In the genomic region with DNA sequence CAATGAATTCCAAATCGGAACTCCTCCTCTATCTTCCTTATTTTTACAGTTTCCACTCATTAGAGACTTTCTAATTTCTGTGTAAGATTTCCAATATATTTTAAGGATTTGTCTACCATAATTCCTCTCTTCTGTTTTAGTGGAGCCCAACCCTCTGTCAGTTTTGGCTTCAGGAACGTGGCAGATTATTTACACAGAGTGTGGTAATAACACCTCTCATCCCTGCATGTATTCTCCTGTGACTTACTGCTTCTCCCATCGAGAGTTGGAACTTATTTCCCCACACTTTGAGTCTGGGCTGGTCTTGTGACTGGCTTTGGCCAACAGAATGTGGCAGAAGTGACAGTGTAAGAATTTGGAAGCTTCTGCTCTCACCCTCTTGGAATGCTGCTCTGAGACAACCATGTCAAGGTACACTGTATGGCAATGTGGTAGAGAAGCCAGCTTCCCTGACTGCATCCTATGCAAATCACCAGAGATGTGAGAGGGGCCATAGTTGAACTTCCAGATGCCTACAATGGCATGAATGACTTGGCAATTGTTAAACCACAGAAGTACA, we compare ENCODE assay signal across 2 cellular contexts.
TF ChIP-seq lines count a peak whose summit lies in the region.

No MANE protein-coding gene starts in this region.

TF ChIP-seq in GM23338, 12 proteins besides CTCF, POLR2A, EP300 and RAD21 (continued from another document):
- TF ChIP-seq, protein P1, sequence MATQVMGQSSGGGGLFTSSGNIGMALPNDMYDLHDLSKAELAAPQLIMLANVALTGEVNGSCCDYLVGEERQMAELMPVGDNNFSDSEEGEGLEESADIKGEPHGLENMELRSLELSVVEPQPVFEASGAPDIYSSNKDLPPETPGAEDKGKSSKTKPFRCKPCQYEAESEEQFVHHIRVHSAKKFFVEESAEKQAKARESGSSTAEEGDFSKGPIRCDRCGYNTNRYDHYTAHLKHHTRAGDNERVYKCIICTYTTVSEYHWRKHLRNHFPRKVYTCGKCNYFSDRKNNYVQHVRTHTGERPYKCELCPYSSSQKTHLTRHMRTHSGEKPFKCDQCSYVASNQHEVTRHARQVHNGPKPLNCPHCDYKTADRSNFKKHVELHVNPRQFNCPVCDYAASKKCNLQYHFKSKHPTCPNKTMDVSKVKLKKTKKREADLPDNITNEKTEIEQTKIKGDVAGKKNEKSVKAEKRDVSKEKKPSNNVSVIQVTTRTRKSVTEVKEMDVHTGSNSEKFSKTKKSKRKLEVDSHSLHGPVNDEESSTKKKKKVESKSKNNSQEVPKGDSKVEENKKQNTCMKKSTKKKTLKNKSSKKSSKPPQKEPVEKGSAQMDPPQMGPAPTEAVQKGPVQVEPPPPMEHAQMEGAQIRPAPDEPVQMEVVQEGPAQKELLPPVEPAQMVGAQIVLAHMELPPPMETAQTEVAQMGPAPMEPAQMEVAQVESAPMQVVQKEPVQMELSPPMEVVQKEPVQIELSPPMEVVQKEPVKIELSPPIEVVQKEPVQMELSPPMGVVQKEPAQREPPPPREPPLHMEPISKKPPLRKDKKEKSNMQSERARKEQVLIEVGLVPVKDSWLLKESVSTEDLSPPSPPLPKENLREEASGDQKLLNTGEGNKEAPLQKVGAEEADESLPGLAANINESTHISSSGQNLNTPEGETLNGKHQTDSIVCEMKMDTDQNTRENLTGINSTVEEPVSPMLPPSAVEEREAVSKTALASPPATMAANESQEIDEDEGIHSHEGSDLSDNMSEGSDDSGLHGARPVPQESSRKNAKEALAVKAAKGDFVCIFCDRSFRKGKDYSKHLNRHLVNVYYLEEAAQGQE (IDR thresholded peaks at IDR 0.05; ENCODE audit: unreplicated experiment), result no peak
- TF ChIP-seq POLR2AphosphoS5 (IDR thresholded peaks at IDR 0.05; ENCODE audit: low read depth) (no peak), EZH2 (IDR thresholded peaks at IDR 0.05; ENCODE audit: low read depth, unreplicated experiment) (no peak), NANOG (IDR thresholded peaks at IDR 0.05; ENCODE audit: borderline replicate concordance) (no peak), ZNF331 (CRISPR knock-in tag; IDR thresholded peaks at IDR 0.05; ENCODE audit: low read depth) (no peak), STAT1 (IDR thresholded peaks at IDR 0.05; ENCODE audit: unreplicated experiment) (no peak)
- TF ChIP-seq, protein P2, sequence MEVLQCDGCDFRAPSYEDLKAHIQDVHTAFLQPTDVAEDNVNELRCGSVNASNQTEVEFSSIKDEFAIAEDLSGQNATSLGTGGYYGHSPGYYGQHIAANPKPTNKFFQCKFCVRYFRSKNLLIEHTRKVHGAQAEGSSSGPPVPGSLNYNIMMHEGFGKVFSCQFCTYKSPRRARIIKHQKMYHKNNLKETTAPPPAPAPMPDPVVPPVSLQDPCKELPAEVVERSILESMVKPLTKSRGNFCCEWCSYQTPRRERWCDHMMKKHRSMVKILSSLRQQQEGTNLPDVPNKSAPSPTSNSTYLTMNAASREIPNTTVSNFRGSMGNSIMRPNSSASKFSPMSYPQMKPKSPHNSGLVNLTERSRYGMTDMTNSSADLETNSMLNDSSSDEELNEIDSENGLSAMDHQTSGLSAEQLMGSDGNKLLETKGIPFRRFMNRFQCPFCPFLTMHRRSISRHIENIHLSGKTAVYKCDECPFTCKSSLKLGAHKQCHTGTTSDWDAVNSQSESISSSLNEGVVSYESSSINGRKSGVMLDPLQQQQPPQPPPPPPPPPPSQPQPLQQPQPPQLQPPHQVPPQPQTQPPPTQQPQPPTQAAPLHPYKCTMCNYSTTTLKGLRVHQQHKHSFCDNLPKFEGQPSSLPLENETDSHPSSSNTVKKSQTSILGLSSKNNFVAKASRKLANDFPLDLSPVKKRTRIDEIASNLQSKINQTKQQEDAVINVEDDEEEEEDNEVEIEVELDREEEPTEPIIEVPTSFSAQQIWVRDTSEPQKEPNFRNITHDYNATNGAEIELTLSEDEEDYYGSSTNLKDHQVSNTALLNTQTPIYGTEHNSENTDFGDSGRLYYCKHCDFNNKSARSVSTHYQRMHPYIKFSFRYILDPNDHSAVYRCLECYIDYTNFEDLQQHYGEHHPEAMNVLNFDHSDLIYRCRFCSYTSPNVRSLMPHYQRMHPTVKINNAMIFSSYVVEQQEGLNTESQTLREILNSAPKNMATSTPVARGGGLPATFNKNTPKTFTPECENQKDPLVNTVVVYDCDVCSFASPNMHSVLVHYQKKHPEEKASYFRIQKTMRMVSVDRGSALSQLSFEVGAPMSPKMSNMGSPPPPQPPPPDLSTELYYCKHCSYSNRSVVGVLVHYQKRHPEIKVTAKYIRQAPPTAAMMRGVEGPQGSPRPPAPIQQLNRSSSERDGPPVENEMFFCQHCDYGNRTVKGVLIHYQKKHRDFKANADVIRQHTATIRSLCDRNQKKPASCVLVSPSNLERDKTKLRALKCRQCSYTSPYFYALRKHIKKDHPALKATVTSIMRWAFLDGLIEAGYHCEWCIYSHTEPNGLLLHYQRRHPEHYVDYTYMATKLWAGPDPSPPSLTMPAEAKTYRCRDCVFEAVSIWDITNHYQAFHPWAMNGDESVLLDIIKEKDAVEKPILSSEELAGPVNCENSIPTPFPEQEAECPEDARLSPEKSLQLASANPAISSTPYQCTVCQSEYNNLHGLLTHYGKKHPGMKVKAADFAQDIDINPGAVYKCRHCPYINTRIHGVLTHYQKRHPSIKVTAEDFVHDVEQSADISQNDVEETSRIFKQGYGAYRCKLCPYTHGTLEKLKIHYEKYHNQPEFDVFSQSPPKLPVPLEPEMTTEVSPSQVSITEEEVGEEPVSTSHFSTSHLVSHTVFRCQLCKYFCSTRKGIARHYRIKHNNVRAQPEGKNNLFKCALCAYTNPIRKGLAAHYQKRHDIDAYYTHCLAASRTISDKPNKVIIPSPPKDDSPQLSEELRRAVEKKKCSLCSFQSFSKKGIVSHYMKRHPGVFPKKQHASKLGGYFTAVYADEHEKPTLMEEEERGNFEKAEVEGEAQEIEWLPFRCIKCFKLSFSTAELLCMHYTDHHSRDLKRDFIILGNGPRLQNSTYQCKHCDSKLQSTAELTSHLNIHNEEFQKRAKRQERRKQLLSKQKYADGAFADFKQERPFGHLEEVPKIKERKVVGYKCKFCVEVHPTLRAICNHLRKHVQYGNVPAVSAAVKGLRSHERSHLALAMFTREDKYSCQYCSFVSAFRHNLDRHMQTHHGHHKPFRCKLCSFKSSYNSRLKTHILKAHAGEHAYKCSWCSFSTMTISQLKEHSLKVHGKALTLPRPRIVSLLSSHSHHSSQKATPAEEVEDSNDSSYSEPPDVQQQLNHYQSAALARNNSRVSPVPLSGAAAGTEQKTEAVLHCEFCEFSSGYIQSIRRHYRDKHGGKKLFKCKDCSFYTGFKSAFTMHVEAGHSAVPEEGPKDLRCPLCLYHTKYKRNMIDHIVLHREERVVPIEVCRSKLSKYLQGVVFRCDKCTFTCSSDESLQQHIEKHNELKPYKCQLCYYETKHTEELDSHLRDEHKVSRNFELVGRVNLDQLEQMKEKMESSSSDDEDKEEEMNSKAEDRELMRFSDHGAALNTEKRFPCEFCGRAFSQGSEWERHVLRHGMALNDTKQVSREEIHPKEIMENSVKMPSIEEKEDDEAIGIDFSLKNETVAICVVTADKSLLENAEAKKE (CRISPR knock-in tag; IDR thresholded peaks at IDR 0.05), result no peak

TF ChIP-seq in WTC11, 78 proteins besides CTCF, POLR2A, EP300 and RAD21 (continued from another document):
- TF ChIP-seq ZNF416 (CRISPR knock-in tag; IDR thresholded peaks at IDR 0.05), result no peak
- TF ChIP-seq, protein P3, sequence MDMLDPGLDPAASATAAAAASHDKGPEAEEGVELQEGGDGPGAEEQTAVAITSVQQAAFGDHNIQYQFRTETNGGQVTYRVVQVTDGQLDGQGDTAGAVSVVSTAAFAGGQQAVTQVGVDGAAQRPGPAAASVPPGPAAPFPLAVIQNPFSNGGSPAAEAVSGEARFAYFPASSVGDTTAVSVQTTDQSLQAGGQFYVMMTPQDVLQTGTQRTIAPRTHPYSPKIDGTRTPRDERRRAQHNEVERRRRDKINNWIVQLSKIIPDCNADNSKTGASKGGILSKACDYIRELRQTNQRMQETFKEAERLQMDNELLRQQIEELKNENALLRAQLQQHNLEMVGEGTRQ (CRISPR knock-in tag; IDR thresholded peaks at IDR 0.05), result no peak
